15 cellular contexts compared by ENCODE assay signal in the genomic region with DNA sequence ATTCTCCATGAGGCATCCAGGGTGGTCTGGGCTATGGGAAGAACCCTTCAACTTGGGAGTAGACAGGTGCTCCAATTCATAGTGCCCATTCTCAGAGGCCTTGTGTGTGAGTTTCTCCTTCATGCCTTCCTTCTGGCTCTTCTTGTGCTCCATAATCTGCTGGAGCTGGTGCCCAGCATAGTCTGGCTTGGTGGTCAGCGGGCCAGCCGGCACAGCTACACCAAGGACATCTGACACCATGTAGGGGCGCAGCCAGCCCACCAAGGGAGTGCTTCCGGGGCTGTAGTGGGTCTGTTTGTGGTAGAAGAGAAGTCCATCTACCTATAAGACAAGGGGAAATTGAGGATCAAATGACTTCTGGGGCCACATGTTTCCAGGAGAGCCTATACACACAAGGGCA. TPM values are rescaled to one million over a fixed set of nuclear protein-coding genes. Genes with fewer than 3 reads are reported as not detected.
A peak's percentile ranks its signal among the peaks of the same experiment; 100 is the strongest.
DNase-seq lines count a peak whose midpoint lies in the region; TF ChIP-seq lines count a peak whose summit lies in the region.
"Had no signal": no experiment of that assay in that cellular context is flagged by ENCODE, and none has a peak within 500 bp of the region (broad histone marks: within the 10 kb centered on the region; RNA-seq: fewer than 3 reads in every experiment).

No MANE protein-coding gene starts in this region.

- H3K9me3 ChIP-seq in endodermal cell (ENCODE audit: control insufficient read depth, low read length) (no peaks in the 10 kb centered on the region), thyroid gland (no peaks in the 10 kb centered on the region)
- H3K9me3 ChIP-seq: adrenal gland, suprapubic skin had no signal

- H3K27ac ChIP-seq in endodermal cell (ENCODE audit: low read depth, low read length) = no peak overlapping the region
- peak overlapping the region; percentile 57 to 92 (median 79) for H3K27ac ChIP-seq in thyroid gland
- H3K27ac ChIP-seq: foreskin keratinocyte, RWPE1, suprapubic skin had no signal

- H3K27me3 Mint-ChIP-seq in activated naive CD4-positive, alpha-beta T cell treated with anti-CD3 and anti-CD28 coated beads, Interleukin-2, amount 10 ng/mL, durations not matched to agents 7 days and 5 days = no peaks in the 10 kb centered on the region
- no peaks in the 10 kb centered on the region for H3K27me3 Mint-ChIP-seq in activated CD4-positive, alpha-beta memory T cell treated with anti-CD3 and anti-CD28 coated beads for 36 hours
- H3K27me3 Mint-ChIP-seq in endodermal cell (ENCODE audit: insufficient read depth) = no peaks in the 10 kb centered on the region

- H3K27me3 ChIP-seq in endodermal cell (ENCODE audit: control insufficient read depth, insufficient read depth, low read length, poor library complexity, severe bottlenecking) = no peaks in the 10 kb centered on the region
- H3K27me3 ChIP-seq in thyroid gland = no peaks in the 10 kb centered on the region
- H3K27me3 ChIP-seq: adrenal gland, foreskin keratinocyte, suprapubic skin had no signal

- no peak for DNase-seq in activated naive CD4-positive, alpha-beta T cell treated with anti-CD3 and anti-CD28 coated beads, Interleukin-2, amount 10 ng/mL, durations not matched to agents 7 days and 5 days
- DNase-seq in activated naive CD4-positive, alpha-beta T cell (lab: John Stamatoyannopoulos, UW) = no peak
- no peak for DNase-seq in activated CD4-positive, alpha-beta memory T cell treated with anti-CD3 and anti-CD28 coated beads for 36 hours
- DNase-seq in endodermal cell (no peak), thyroid gland (no peak), SHP77 treated with DMSO at 0.1 percent for 48 hours (lab: John Stamatoyannopoulos, UW) (no peak), NCI-H510A (lab: John Stamatoyannopoulos, UW) (no peak), cerebellar nuclear complex (lab: John Stamatoyannopoulos, UW) (no peak)
- DNase-seq: foreskin keratinocyte, NCI-H1417 had no signal

- peaks cover 42% of the 10 kb centered on the region for H3K4me1 Mint-ChIP-seq in activated naive CD4-positive, alpha-beta T cell treated with anti-CD3 and anti-CD28 coated beads, Interleukin-2, amount 10 ng/mL, durations not matched to agents 7 days and 5 days
- peaks cover 18% of the 10 kb centered on the region for H3K4me1 Mint-ChIP-seq in activated CD4-positive, alpha-beta memory T cell treated with anti-CD3 and anti-CD28 coated beads for 36 hours (ENCODE audit: low read depth)
- peaks cover 8% of the 10 kb centered on the region for H3K4me1 Mint-ChIP-seq in endodermal cell

- peaks cover 57% of the 10 kb centered on the region for H3K36me3 ChIP-seq in endodermal cell (ENCODE audit: control insufficient read depth, insufficient read depth, low read length)
- peaks cover 4 to 5% of the 10 kb centered on the region in 2 donors for H3K36me3 ChIP-seq in thyroid gland

- no peak overlapping the region for H3K9ac ChIP-seq in endodermal cell (ENCODE audit: extremely low read depth, low read length, poor library complexity, severe bottlenecking)

- no peak overlapping the region for H3K4me3 Mint-ChIP-seq in activated naive CD4-positive, alpha-beta T cell treated with anti-CD3 and anti-CD28 coated beads, Interleukin-2, amount 10 ng/mL, durations not matched to agents 7 days and 5 days
- H3K4me3 Mint-ChIP-seq in activated CD4-positive, alpha-beta memory T cell treated with anti-CD3 and anti-CD28 coated beads for 36 hours = no peak overlapping the region
- no peak overlapping the region for H3K4me3 Mint-ChIP-seq in endodermal cell
- H3K4me3 Mint-ChIP-seq: CD8-positive, alpha-beta T cell had no signal

- peaks cover 60% of the 10 kb centered on the region for H3K36me3 Mint-ChIP-seq in activated naive CD4-positive, alpha-beta T cell treated with anti-CD3 and anti-CD28 coated beads, Interleukin-2, amount 10 ng/mL, durations not matched to agents 7 days and 5 days
- peaks cover 43% of the 10 kb centered on the region for H3K36me3 Mint-ChIP-seq in activated CD4-positive, alpha-beta memory T cell treated with anti-CD3 and anti-CD28 coated beads for 36 hours
- peaks cover 44% of the 10 kb centered on the region for H3K36me3 Mint-ChIP-seq in endodermal cell (ENCODE audit: low read depth)

- H3K4me1 ChIP-seq in endodermal cell (ENCODE audit: control insufficient read depth, insufficient read depth, low read length) (peaks cover 6% of the 10 kb centered on the region), thyroid gland (peaks cover 49 to 62% of the 10 kb centered on the region in 2 donors)
- H3K4me1 ChIP-seq: foreskin keratinocyte had no signal

- H3K27ac Mint-ChIP-seq in activated naive CD4-positive, alpha-beta T cell treated with anti-CD3 and anti-CD28 coated beads, Interleukin-2, amount 10 ng/mL, durations not matched to agents 7 days and 5 days = peak overlapping the region; percentile 90
- H3K27ac Mint-ChIP-seq in activated CD4-positive, alpha-beta memory T cell treated with anti-CD3 and anti-CD28 coated beads for 36 hours = peak overlapping the region; percentile 43
- peak overlapping the region; percentile 30 for H3K27ac Mint-ChIP-seq in endodermal cell
- H3K27ac Mint-ChIP-seq: CD8-positive, alpha-beta T cell had no signal

- no peak for TF ChIP-seq POLR2A in thyroid gland (IDR thresholded peaks at IDR 0.05)

- no peaks in the 10 kb centered on the region for H3K9me3 Mint-ChIP-seq in activated naive CD4-positive, alpha-beta T cell treated with anti-CD3 and anti-CD28 coated beads, Interleukin-2, amount 10 ng/mL, durations not matched to agents 7 days and 5 days
- no peaks in the 10 kb centered on the region for H3K9me3 Mint-ChIP-seq in activated CD4-positive, alpha-beta memory T cell treated with anti-CD3 and anti-CD28 coated beads for 36 hours
- no peaks in the 10 kb centered on the region for H3K9me3 Mint-ChIP-seq in endodermal cell
- H3K9me3 Mint-ChIP-seq: CD8-positive, alpha-beta T cell had no signal

- POLR2A ChIA-PET in activated CD4-positive, alpha-beta memory T cell treated with anti-CD3 and anti-CD28 coated beads for 36 hours (lab: Charles Lee) = interaction anchor here (1.0 to 2.3 kb wide), 3 partner anchors 9 to 20 kb away, joined by 5 to 18 read pairs (median 7); a partner anchor contains a TSS

- CTCF ChIA-PET in activated naive CD4-positive, alpha-beta T cell treated with anti-CD3 and anti-CD28 coated beads, Interleukin-2, amount 10 ng/mL, durations not matched to agents 7 days and 5 days (lab: Charles Lee) = interaction anchor here (1.0 to 4.5 kb wide), 15 partner anchors 9 to 555 kb away, joined by 3 to 61 read pairs (median 6); a partner anchor contains a TSS
- CTCF ChIA-PET in activated CD4-positive, alpha-beta memory T cell treated with anti-CD3 and anti-CD28 coated beads for 36 hours (lab: Charles Lee) = interaction anchor here (0.6 to 2.9 kb wide), 13 partner anchors 8 to 230 kb away, joined by 3 to 19 read pairs (median 4); a partner anchor contains a TSS

- H3K4me3 ChIP-seq in endodermal cell (ENCODE audit: low read length) (no peak overlapping the region), thyroid gland (replicated peaks in 1 of 3) (no peak overlapping the region)
- H3K4me3 ChIP-seq: adrenal gland, lung, suprapubic skin had no signal

- TF ChIP-seq CTCF in endodermal cell (conservative IDR thresholded peaks at IDR 0.05) (no peak), thyroid gland (IDR thresholded peaks at IDR 0.05) (no peak)

- 95% methylated on average over 4 of the region's 4 CpGs; no CpG with 5 or more reads in 1 of the 2 experiments for WGBS in endodermal cell (ENCODE audit: insufficient coverage in 1 of 2, insufficient read length in 1 of 2), 2 experiments
- WGBS in thyroid gland, 2 donors = 90 to 96% methylated on average over 3 to 4 of the region's 4 CpGs

- intact Hi-C loops in activated CD4-positive, alpha-beta memory T cell treated with anti-CD3 and anti-CD28 coated beads for 36 hours (cut with micrococcal nuclease) = loop anchor here (5.0 kb wide), 1 partner anchor 44 kb away; a partner anchor contains a TSS
- intact Hi-C loops in thyroid gland (cut with DNase I) = no loop called here

RNA-seq across cellular contexts. Expression of a gene that starts 19.2 kb away (rescaled TPM):
- 10 to 100 TPM; 19.2 to 20.9 TPM for total RNA-seq in activated CD4-positive, alpha-beta memory T cell treated with anti-CD3 and anti-CD28 coated beads for 36 hours
- total RNA-seq in endodermal cell (10 to 100 TPM; 49.1 to 53.5 TPM), thyroid gland (10 to 100 TPM; 66.4 to 83.5 (median 73.6) TPM)
- 30.5 TPM for polyA plus RNA-seq in endodermal cell (2013, experiment 1 of 2)
- polyA plus RNA-seq in endodermal cell (2013, experiment 2 of 2) = 29.3 TPM

RNA-seq across cellular contexts. Expression of a gene that starts 27.2 kb away (rescaled TPM):
- total RNA-seq in activated CD4-positive, alpha-beta memory T cell treated with anti-CD3 and anti-CD28 coated beads for 36 hours = 10 to 100 TPM; 33.4 to 34.2 TPM
- 10 to 100 TPM; 17.2 to 26.4 TPM for total RNA-seq in endodermal cell
- 20.7 TPM for polyA plus RNA-seq in endodermal cell (2013, experiment 1 of 2)
- polyA plus RNA-seq in endodermal cell (2013, experiment 2 of 2) = 16.8 TPM
- 10 to 100 TPM; 24.7 to 31.8 (median 27.8) TPM for total RNA-seq in thyroid gland

RNA-seq across cellular contexts. Expression of a gene that starts 41.7 kb away (rescaled TPM):
- 10 to 100 TPM; 71.7 to 72.4 TPM for total RNA-seq in activated CD4-positive, alpha-beta memory T cell treated with anti-CD3 and anti-CD28 coated beads for 36 hours
- 10 to 100 TPM; 52.2 to 58.2 TPM for total RNA-seq in endodermal cell
- polyA plus RNA-seq in endodermal cell (2013, experiment 1 of 2) = 38.3 TPM
- polyA plus RNA-seq in endodermal cell (2013, experiment 2 of 2) = 34.4 TPM
- total RNA-seq in thyroid gland = 100 to 1,000 TPM in 2 of 4 donors, 10 to 100 TPM in 2; 75.2 to 187 (median 133) TPM

RNA-seq across cellular contexts. Expression of a gene that starts 49.4 kb away (rescaled TPM):
- 1 to 10 TPM; 3.0 to 3.2 TPM for total RNA-seq in activated CD4-positive, alpha-beta memory T cell treated with anti-CD3 and anti-CD28 coated beads for 36 hours
- total RNA-seq in endodermal cell = 10 to 100 TPM; 18.9 to 23.2 TPM
- 13.1 TPM for polyA plus RNA-seq in endodermal cell (2013, experiment 1 of 2)
- 14.2 TPM for polyA plus RNA-seq in endodermal cell (2013, experiment 2 of 2)
- 10 to 100 TPM; 22.8 to 28.7 (median 26.5) TPM for total RNA-seq in thyroid gland

Comparison
In these comparisons a context has a peak if more than half of its experiments do, and no peak if none do; other contexts are left out.
1. H3K27ac Mint-ChIP-seq: peak in every context shown above with its lines; median percentile 90 in activated naive CD4-positive, alpha-beta T cell treated with anti-CD3 and anti-CD28 coated beads, Interleukin-2, amount 10 ng/mL, durations not matched to agents 7 days and 5 days; 43 in activated CD4-positive, alpha-beta memory T cell treated with anti-CD3 and anti-CD28 coated beads for 36 hours; 30 in endodermal cell.